Comparison of ENCODE assay signal across 9 cellular contexts in genomic region chr1:6603424-6603850, GRCh38. TPM values are rescaled to one million over a fixed set of nuclear protein-coding genes. Genes with fewer than 3 reads are reported as not detected.
DNase-seq lines count a peak whose midpoint lies in the region; ATAC-seq, FAIRE-seq and TF ChIP-seq lines count a peak whose summit lies in the region.
"Had no signal": no experiment of that assay in that cellular context is flagged by ENCODE, and none has a peak within 500 bp of the region (broad histone marks: within the 10 kb centered on the region; RNA-seq: fewer than 3 reads in every experiment).

No MANE protein-coding gene starts in this region.

- FAIRE-seq in GM12892 (lab: Jason Lieb, UNC) = no peak

- H3K9me3 Mint-ChIP-seq in GM23338 (no peaks in the 10 kb centered on the region), neural progenitor cell (no peaks in the 10 kb centered on the region)
- no peaks in the 10 kb centered on the region for H3K9me3 Mint-ChIP-seq in activated T-cell treated with anti-CD3 and anti-CD28 coated beads, Interleukin-2, amount 50 U/mL, for 24 hours

- ATAC-seq in GM23338 (peak; percentile 8), HG03460 (IDR thresholded peaks at IDR 0.05; ENCODE audit: unreplicated experiment) (no peak)

- H4K20me1 ChIP-seq in GM23338 (replicated peaks; ENCODE audit: insufficient read depth) (peaks cover 22% of the 10 kb centered on the region), neural progenitor cell (ENCODE audit: low read depth) (peaks cover 30% of the 10 kb centered on the region)

- H3K4me3 Mint-ChIP-seq in GM23338 = peak overlapping the region; percentile 73
- peak overlapping the region; percentile 81 for H3K4me3 Mint-ChIP-seq in activated T-cell treated with anti-CD3 and anti-CD28 coated beads, Interleukin-2, amount 50 U/mL, for 24 hours
- H3K4me3 Mint-ChIP-seq in neural progenitor cell = peak overlapping the region; percentile 84

- peak; percentile 66 for DNase-seq in DMS53 treated with DMSO at 0.1 percent for 48 hours (lab: John Stamatoyannopoulos, UW; ENCODE audit: unreplicated experiment)
- peak; percentile 64 for DNase-seq in GM23338 (ENCODE audit: low spot score)
- peak; percentile 62 for DNase-seq in NOMO-1 treated with DMSO at 0.1 percent for 48 hours (lab: John Stamatoyannopoulos, UW; ENCODE audit: unreplicated experiment)
- DNase-seq in activated T-cell treated with anti-CD3 and anti-CD28 coated beads, Interleukin-2, amount 50 U/mL, for 24 hours = peak; percentile 80
- DNase-seq in fibroblast of mammary gland (ENCODE audit: low read depth) = peak; percentile 83
- peak; percentile 68 for DNase-seq in neural progenitor cell (ENCODE audit: low spot score)
- DNase-seq in GM12892 (ENCODE audit: insufficient read length) = no peak

- H3K4me2 ChIP-seq in GM23338 = peak overlapping the region; percentile 81
- H3K4me2 ChIP-seq in neural progenitor cell = peak overlapping the region; percentile 99

- peaks cover 35% of the 10 kb centered on the region for H3K79me2 ChIP-seq in GM23338 (replicated peaks; ENCODE audit: insufficient read depth)
- H3K79me2 ChIP-seq in neural progenitor cell (ENCODE audit: low read depth) = peaks cover 34% of the 10 kb centered on the region

- peak overlapping the region; percentile 98 for H3K4me3 ChIP-seq in GM23338
- H3K4me3 ChIP-seq in fibroblast of mammary gland (ENCODE audit: control insufficient read depth, low read depth, low read length) = peak overlapping the region; percentile 38
- peak overlapping the region; percentile 65 for H3K4me3 ChIP-seq in neural progenitor cell

- TF ChIP-seq CTCF in GM23338 (conservative IDR thresholded peaks at IDR 0.05; ENCODE audit: low read depth in 2 of 2) = no peak
- no peak for TF ChIP-seq CTCF in fibroblast of mammary gland (conservative IDR thresholded peaks at IDR 0.05; ENCODE audit: control insufficient read depth, insufficient read depth, low read depth, low read length)
- no peak for TF ChIP-seq CTCF in neural progenitor cell (IDR thresholded peaks at IDR 0.05)

- H3K27me3 Mint-ChIP-seq in GM23338 (ENCODE audit: insufficient read depth, low read depth, poor library complexity) = peaks cover 20% of the 10 kb centered on the region
- no peaks in the 10 kb centered on the region for H3K27me3 Mint-ChIP-seq in activated T-cell treated with anti-CD3 and anti-CD28 coated beads, Interleukin-2, amount 50 U/mL, for 24 hours
- peaks cover 8% of the 10 kb centered on the region for H3K27me3 Mint-ChIP-seq in neural progenitor cell (ENCODE audit: insufficient read depth, low read depth)

- H3K4me1 ChIP-seq in GM23338 (ENCODE audit: insufficient read depth) (peaks cover 9% of the 10 kb centered on the region), neural progenitor cell (peaks cover 33% of the 10 kb centered on the region)

- H3K36me3 Mint-ChIP-seq in GM23338 (ENCODE audit: low read depth) (peaks cover 24% of the 10 kb centered on the region; the same call in 2 of the 3 replicates), neural progenitor cell (no peaks in the 10 kb centered on the region)
- H3K36me3 Mint-ChIP-seq in activated T-cell treated with anti-CD3 and anti-CD28 coated beads, Interleukin-2, amount 50 U/mL, for 24 hours (ENCODE audit: low read depth) = peaks cover 32% of the 10 kb centered on the region

- H3F3A ChIP-seq in GM23338 (replicated peaks; ENCODE audit: low read depth) (peaks cover 10% of the 10 kb centered on the region; the same call in 1 of the 2 replicates), neural progenitor cell (ENCODE audit: low read depth) (peaks cover 45% of the 10 kb centered on the region)

- no peak for TF ChIP-seq POLR2A in GM12892 (IDR thresholded peaks at IDR 0.05; ENCODE audit: low read depth, low read length)

- H3K9me2 ChIP-seq in GM23338 (ENCODE audit: insufficient read depth) = no peaks in the 10 kb centered on the region

- H3K27ac ChIP-seq in GM23338 (ENCODE audit: low read depth) (peak overlapping the region; percentile 94), neural progenitor cell (peak overlapping the region; percentile 31)

- no peaks in the 10 kb centered on the region for H3K9me3 ChIP-seq in neural progenitor cell (ENCODE audit: low read depth)

- H2AFZ ChIP-seq in GM23338 = peak overlapping the region; percentile 1; the same call in 1 of the 2 replicates
- peak overlapping the region; percentile 78 for H2AFZ ChIP-seq in neural progenitor cell (replicated peaks)

- H3K27me3 ChIP-seq in GM23338 (ENCODE audit: insufficient read depth) = peaks cover 5% of the 10 kb centered on the region; the same call in 1 of the 2 replicates
- H3K27me3 ChIP-seq in neural progenitor cell = peaks cover 23% of the 10 kb centered on the region

- H3K9ac ChIP-seq in neural progenitor cell = no peak overlapping the region

- peaks cover 20% of the 10 kb centered on the region for H3K4me1 Mint-ChIP-seq in GM23338
- peaks cover 28% of the 10 kb centered on the region for H3K4me1 Mint-ChIP-seq in activated T-cell treated with anti-CD3 and anti-CD28 coated beads, Interleukin-2, amount 50 U/mL, for 24 hours (ENCODE audit: low read depth)
- H3K4me1 Mint-ChIP-seq in neural progenitor cell = peaks cover 36% of the 10 kb centered on the region

- H3K36me3 ChIP-seq in GM23338 (ENCODE audit: insufficient read depth) (no peaks in the 10 kb centered on the region), neural progenitor cell (no peaks in the 10 kb centered on the region)

- H3K27ac Mint-ChIP-seq in GM23338 (peak overlapping the region; percentile 97), neural progenitor cell (peak overlapping the region; percentile 99)
- H3K27ac Mint-ChIP-seq in activated T-cell treated with anti-CD3 and anti-CD28 coated beads, Interleukin-2, amount 50 U/mL, for 24 hours = peak overlapping the region; percentile 97

TF ChIP-seq in GM23338, 12 proteins besides CTCF, POLR2A, EP300 and RAD21 (continues in another document):
- TF ChIP-seq STAT1 (IDR thresholded peaks at IDR 0.05; ENCODE audit: unreplicated experiment) (no peak), ZNF331 (CRISPR knock-in tag; IDR thresholded peaks at IDR 0.05; ENCODE audit: low read depth) (no peak), REST (IDR thresholded peaks at IDR 0.05; ENCODE audit: unreplicated experiment) (no peak), JUNB (IDR thresholded peaks at IDR 0.05; ENCODE audit: unreplicated experiment) (no peak)

RNA-seq across cellular contexts. Expression of gene KLHL21, which starts 0.8 kb away (rescaled TPM):
- total RNA-seq in GM23338 (2014; rRNA removed; shearing (Covaris generic)) = 31.1 and 35.9 TPM in 2 replicates
- polyA plus RNA-seq in GM23338 (2016; fragmentation: Nextera tagmentation; extraction: Ambion mirVana) = 7.3 and 7.8 TPM in 2 replicates
- total RNA-seq in neural progenitor cell (ENCODE audit: low replicate concordance) = 4.8 and 7.2 TPM in 2 replicates
- 3.8 TPM for polyA plus RNA-seq in GM12892 (2012; ENCODE audit: missing spikeins)

RNA-seq across cellular contexts. Expression of gene PHF13, which starts 10.1 kb away (rescaled TPM):
- 33.2 and 37.1 TPM in 2 replicates for total RNA-seq in GM23338 (2014; rRNA removed; shearing (Covaris generic))
- polyA plus RNA-seq in GM23338 (2016; fragmentation: Nextera tagmentation; extraction: Ambion mirVana) = 10.4 and 12.1 TPM in 2 replicates
- total RNA-seq in neural progenitor cell (ENCODE audit: low replicate concordance) = 32.0 and 35.6 TPM in 2 replicates
- polyA plus RNA-seq in GM12892 (2012; ENCODE audit: missing spikeins) = 10.0 TPM

RNA-seq across cellular contexts. Expression of gene THAP3, which starts 21.2 kb away (rescaled TPM):
- 15.1 and 18.6 TPM in 2 replicates for total RNA-seq in GM23338 (2014; rRNA removed; shearing (Covaris generic))
- polyA plus RNA-seq in GM23338 (2016; fragmentation: Nextera tagmentation; extraction: Ambion mirVana) = 20.9 and 23.8 TPM in 2 replicates
- 25.0 and 37.2 TPM in 2 replicates for total RNA-seq in neural progenitor cell (ENCODE audit: low replicate concordance)
- polyA plus RNA-seq in GM12892 (2012; ENCODE audit: missing spikeins) = 10.6 TPM

RNA-seq across cellular contexts. Expression of gene ZBTB48, which starts 23.6 kb away (rescaled TPM):
- 21.0 and 25.5 TPM in 2 replicates for total RNA-seq in GM23338 (2014; rRNA removed; shearing (Covaris generic))
- 17.3 and 18.0 TPM in 2 replicates for polyA plus RNA-seq in GM23338 (2016; fragmentation: Nextera tagmentation; extraction: Ambion mirVana)
- 18.3 and 28.3 TPM in 2 replicates for total RNA-seq in neural progenitor cell (ENCODE audit: low replicate concordance)
- 13.4 TPM for polyA plus RNA-seq in GM12892 (2012; ENCODE audit: missing spikeins)

RNA-seq across cellular contexts. Expression of gene TAS1R1, which starts 48.3 kb away (rescaled TPM):
- not detected in 2 replicates for total RNA-seq in GM23338 (2014; rRNA removed; shearing (Covaris generic))
- 0.19 TPM in 1 of 2 replicates, not detected in the other for polyA plus RNA-seq in GM23338 (2016; fragmentation: Nextera tagmentation; extraction: Ambion mirVana)
- not detected in 2 replicates for total RNA-seq in neural progenitor cell (ENCODE audit: low replicate concordance)
- polyA plus RNA-seq in GM12892 (2012; ENCODE audit: missing spikeins) = 0.28 TPM
- total RNA-seq: T-helper 2 cell treated with Interferon-gamma antibody and Interleukin-4, amounts not matched to agents 100 ng/mL and 5 ng/mL, for 36 hours had no signal

Comparison
In these comparisons a context has a peak if more than half of its experiments do, and no peak if none do; other contexts are left out.
1. H3K4me3 ChIP-seq: peak in every context shown above with its lines; median percentile 98 in GM23338; 65 in neural progenitor cell; 38 in fibroblast of mammary gland.